10 cellular contexts compared by ENCODE assay signal in the genomic region with DNA sequence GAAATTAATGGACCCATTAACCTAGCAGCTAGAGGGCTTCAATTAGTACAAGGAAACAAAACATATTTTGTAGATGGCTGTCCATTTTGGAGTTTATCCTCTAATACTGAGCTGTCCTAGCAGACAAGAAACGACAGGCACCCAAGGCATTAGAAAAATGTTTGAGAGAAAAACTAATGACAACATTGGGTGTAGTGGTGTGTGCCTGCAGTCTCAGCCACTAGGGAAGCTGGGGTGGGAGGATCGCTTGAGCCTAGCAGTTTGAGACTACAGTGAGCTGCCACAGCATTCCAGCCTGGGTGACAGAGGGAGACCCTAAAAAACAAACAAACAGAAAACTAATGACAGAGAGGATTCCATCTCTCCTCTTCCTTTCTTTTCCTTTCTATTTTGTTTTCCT. TPM values are rescaled to one million over a fixed set of nuclear protein-coding genes. Genes with fewer than 3 reads are reported as not detected.
DNase-seq lines count a peak whose midpoint lies in the region; ATAC-seq and TF ChIP-seq lines count a peak whose summit lies in the region.
"Had no signal": no experiment of that assay in that cellular context is flagged by ENCODE, and none has a peak within 500 bp of the region (broad histone marks: within the 10 kb centered on the region; RNA-seq: fewer than 3 reads in every experiment).

No MANE protein-coding gene starts in this region.

- intact Hi-C loops in activated T-helper 1 cell treated with anti-CD3 and anti-CD28 coated beads, Interleukin-12 subunit alpha, Interleukin-12 subunit beta, Interleukin-2, Interleukin-4 antibody, amounts not matched to agents 30 ng/mL and 10 ng/mL and 1 ng/mL, durations not matched to agents 14 hours and 24 hours and 36 hours (cut with micrococcal nuclease) = no loop called here
- intact Hi-C loops in left ventricle myocardium superior (cut with micrococcal nuclease) = no loop called here
- intact Hi-C loops in left lung (cut with DNase I) = no loop called here

- no peak for TF ChIP-seq CTCF in smooth muscle cell (IDR thresholded peaks at IDR 0.05; ENCODE audit: borderline replicate concordance, insufficient read depth, poor library complexity, severe bottlenecking)
- TF ChIP-seq CTCF in left lung (IDR thresholded peaks at IDR 0.05) = no peak

- DNase-seq in GM23248 (peak; percentile 52), left ventricle myocardium superior (no peak), smooth muscle cell (lab: John Stamatoyannopoulos, UW; ENCODE audit: unreplicated experiment) (no peak), left lung (no peak), cerebellar nuclear complex (lab: John Stamatoyannopoulos, UW) (no peak)
- no peak for DNase-seq in activated T-helper 1 cell treated with anti-CD3 and anti-CD28 coated beads, Interleukin-12 subunit alpha, Interleukin-12 subunit beta, Interleukin-2, Interleukin-4 antibody, amounts not matched to agents 30 ng/mL and 10 ng/mL and 1 ng/mL, durations not matched to agents 14 hours and 24 hours and 36 hours (ENCODE audit: low spot score)
- DNase-seq: stimulated activated CD4-positive, alpha-beta T cell treated with anti-CD3 and anti-CD28 coated beads, Interleukin-4, amount 100 ng/mL, for 1 hour had no signal

- H3K4me1 ChIP-seq in GM23248 (ENCODE audit: insufficient read depth) (peaks cover 15% of the 10 kb centered on the region; the same call in 1 of the 2 replicates), smooth muscle cell (ENCODE audit: low read depth) (peaks cover 10% of the 10 kb centered on the region), left lung (peaks cover 0 to 41% of the 10 kb centered on the region in 2 donors)

- H3K9ac ChIP-seq in GM23248 (peak overlapping the region; percentile 75), smooth muscle cell (ENCODE audit: low read depth) (no peak overlapping the region)

- H3K9me3 Mint-ChIP-seq in activated T-helper 1 cell treated with anti-CD3 and anti-CD28 coated beads, Interleukin-12 subunit alpha, Interleukin-12 subunit beta, Interleukin-2, Interleukin-4 antibody, amounts not matched to agents 30 ng/mL and 10 ng/mL and 1 ng/mL, durations not matched to agents 14 hours and 24 hours and 36 hours = no peaks in the 10 kb centered on the region

- H3K9me3 ChIP-seq in GM23248 (ENCODE audit: low read depth) = no peaks in the 10 kb centered on the region
- H3K9me3 ChIP-seq in smooth muscle cell (replicated peaks; ENCODE audit: low read depth) = no peaks in the 10 kb centered on the region
- no peaks in the 10 kb centered on the region for H3K9me3 ChIP-seq in left lung

- H3K4me1 Mint-ChIP-seq in activated T-helper 1 cell treated with anti-CD3 and anti-CD28 coated beads, Interleukin-12 subunit alpha, Interleukin-12 subunit beta, Interleukin-2, Interleukin-4 antibody, amounts not matched to agents 30 ng/mL and 10 ng/mL and 1 ng/mL, durations not matched to agents 14 hours and 24 hours and 36 hours (ENCODE audit: low read depth) = peaks cover 5% of the 10 kb centered on the region

- H3K27ac ChIP-seq in GM23248 = no peak overlapping the region
- no peak overlapping the region for H3K27ac ChIP-seq in smooth muscle cell (ENCODE audit: low read depth)
- no peak overlapping the region for H3K27ac ChIP-seq in left lung
- H3K27ac ChIP-seq: SK-N-MC had no signal

- H3K4me2 ChIP-seq in GM23248 (ENCODE audit: unreplicated experiment) (peak overlapping the region; percentile 57), smooth muscle cell (peak overlapping the region; percentile 95)

- H3K27me3 ChIP-seq in GM23248 (replicated peaks; ENCODE audit: insufficient read depth) (no peaks in the 10 kb centered on the region), smooth muscle cell (ENCODE audit: low read depth) (peaks cover 32% of the 10 kb centered on the region), left lung (peaks cover 15 to 65% of the 10 kb centered on the region in 2 donors)

- peaks cover 46% of the 10 kb centered on the region for H3K27me3 Mint-ChIP-seq in activated T-helper 1 cell treated with anti-CD3 and anti-CD28 coated beads, Interleukin-12 subunit alpha, Interleukin-12 subunit beta, Interleukin-2, Interleukin-4 antibody, amounts not matched to agents 30 ng/mL and 10 ng/mL and 1 ng/mL, durations not matched to agents 14 hours and 24 hours and 36 hours (ENCODE audit: insufficient read depth)

- H3K79me2 ChIP-seq in GM23248 (ENCODE audit: insufficient read depth) (0 out of 2 replicates have a peak, but pooled peaks cover 14% of the 10 kb centered on the region), smooth muscle cell (ENCODE audit: low read depth) (no peaks in the 10 kb centered on the region)

- WGBS in GM23248 (ENCODE audit: low coverage in 1 of 2, low lambda C conversion rate in 2 of 2, missing lambda C conversion rate in 2 of 2), 2 experiments = 17 to 18% methylated on average over 2 of the region's 2 CpGs
- WGBS in smooth muscle cell (ENCODE audit: low lambda C conversion rate) = 35% methylated on average over 2 of the region's 2 CpGs

- no peaks in the 10 kb centered on the region for H3K9me2 ChIP-seq in GM23248 (ENCODE audit: insufficient read depth)

- H3K4me3 ChIP-seq in GM23248 = peak overlapping the region; percentile 77
- H3K4me3 ChIP-seq in smooth muscle cell = no peak overlapping the region
- H3K4me3 ChIP-seq in left lung = peak overlapping the region in 1 of 2 donors; percentile 65
- H3K4me3 ChIP-seq: SK-N-MC had no signal

- ATAC-seq in left ventricle myocardium superior (peak; percentile 56), left lung (no peak), HG03342 (IDR thresholded peaks at IDR 0.05; ENCODE audit: unreplicated experiment) (no peak), HG02588 (IDR thresholded peaks at IDR 0.05; ENCODE audit: unreplicated experiment) (no peak)

- no peak overlapping the region for H3K27ac Mint-ChIP-seq in activated T-helper 1 cell treated with anti-CD3 and anti-CD28 coated beads, Interleukin-12 subunit alpha, Interleukin-12 subunit beta, Interleukin-2, Interleukin-4 antibody, amounts not matched to agents 30 ng/mL and 10 ng/mL and 1 ng/mL, durations not matched to agents 14 hours and 24 hours and 36 hours

- H2AFZ ChIP-seq in GM23248 (0 out of 2 replicates have a peak overlapping the region, but pooled peaks have one; percentile 68), smooth muscle cell (ENCODE audit: low read depth) (no peak overlapping the region)

- in situ Hi-C loops in GM23248 (cut with MboI) = no loop called here

- H3K36me3 ChIP-seq in GM23248 (ENCODE audit: low read depth) (no peaks in the 10 kb centered on the region), smooth muscle cell (ENCODE audit: low read depth) (no peaks in the 10 kb centered on the region), left lung (no peaks in the 10 kb centered on the region)

- peaks cover 13% of the 10 kb centered on the region; the same call in 1 of the 2 replicates for H3F3A ChIP-seq in GM23248 (ENCODE audit: insufficient read depth)
- H3F3A ChIP-seq in smooth muscle cell (ENCODE audit: low read depth) = peaks cover 4% of the 10 kb centered on the region

- H3K36me3 Mint-ChIP-seq in activated T-helper 1 cell treated with anti-CD3 and anti-CD28 coated beads, Interleukin-12 subunit alpha, Interleukin-12 subunit beta, Interleukin-2, Interleukin-4 antibody, amounts not matched to agents 30 ng/mL and 10 ng/mL and 1 ng/mL, durations not matched to agents 14 hours and 24 hours and 36 hours (ENCODE audit: low read depth) = no peaks in the 10 kb centered on the region

- no peaks in the 10 kb centered on the region for H4K20me1 ChIP-seq in GM23248 (ENCODE audit: insufficient read depth)
- H4K20me1 ChIP-seq in smooth muscle cell (ENCODE audit: low read depth) = no peaks in the 10 kb centered on the region

- H3K4me3 Mint-ChIP-seq in activated T-helper 1 cell treated with anti-CD3 and anti-CD28 coated beads, Interleukin-12 subunit alpha, Interleukin-12 subunit beta, Interleukin-2, Interleukin-4 antibody, amounts not matched to agents 30 ng/mL and 10 ng/mL and 1 ng/mL, durations not matched to agents 14 hours and 24 hours and 36 hours = peak overlapping the region; percentile 48

RNA-seq across cellular contexts. Expression of a gene that starts 1.5 kb away (rescaled TPM):
- total RNA-seq in GM23248 (2014; rRNA removed; shearing (Covaris generic)) = 10.9 and 18.6 TPM in 2 replicates
- polyA plus RNA-seq in GM23248 (2016; fragmentation: Nextera tagmentation; extraction: Ambion mirVana) (14.8 and 15.4 TPM in 2 replicates), smooth muscle cell (1.6 and 8.4 TPM in 2 replicates)
- total RNA-seq in activated T-helper 1 cell treated with anti-CD3 and anti-CD28 coated beads, Interleukin-12 subunit alpha, Interleukin-12 subunit beta, Interleukin-2, Interleukin-4 antibody, amounts not matched to agents 30 ng/mL and 10 ng/mL and 1 ng/mL, durations not matched to agents 14 hours and 24 hours and 36 hours = not detected in 2 replicates
- total RNA-seq in left ventricle myocardium superior (81.7 TPM), smooth muscle cell (0.99 and 3.2 TPM in 2 replicates), left lung (10 to 100 TPM; 11.2 to 21.3 TPM)
